Comparison of ENCODE assay signal across 18 cellular contexts in genomic region chr2:241363316-241363879, GRCh38. TPM values are rescaled to one million over a fixed set of nuclear protein-coding genes. Genes with fewer than 3 reads are reported as not detected.
DNase-seq lines count a peak whose midpoint lies in the region; ATAC-seq and TF ChIP-seq lines count a peak whose summit lies in the region.
"Had no signal": no experiment of that assay in that cellular context is flagged by ENCODE, and none has a peak within 500 bp of the region (broad histone marks: within the 10 kb centered on the region; RNA-seq: fewer than 3 reads in every experiment).

No MANE protein-coding gene starts in this region.

- no peaks in the 10 kb centered on the region for H3K9me3 ChIP-seq in OCI-LY3 (ENCODE audit: insufficient read depth, low read length)
- no peaks in the 10 kb centered on the region for H3K9me3 ChIP-seq in psoas muscle
- H3K9me3 ChIP-seq: left ventricle myocardium inferior had no signal

- H3K79me2 ChIP-seq in OCI-LY3 (ENCODE audit: low read length), result peaks cover 94% of the 10 kb centered on the region

- DNase-seq in COLO668 (lab: John Stamatoyannopoulos, UW; ENCODE audit: unreplicated experiment) (peak; percentile 16), glomerular visceral epithelial cell (ENCODE audit: extremely low spot score) (peak; percentile 40), psoas muscle (peak; percentile 19 to 62), DMS79 treated with DMSO at 0.1 percent for 48 hours (lab: John Stamatoyannopoulos, UW) (no peak), EL (no peak)
- DNase-seq in activated naive CD4-positive, alpha-beta T cell (lab: John Stamatoyannopoulos, UW), result no peak
- DNase-seq: activated B cell treated with CpG ODN at 0.5 μM for 24 hours; activated naive CD4-positive, alpha-beta T cell treated with anti-CD3 and anti-CD28 coated beads, Interleukin-2, amount 50 U/mL, for 16 hours; left ventricle myocardium inferior; NCI-H1436; NCI-H510A; nephron progenitor cell; PC-9; stimulated activated CD4-positive, alpha-beta T cell treated with anti-CD3 and anti-CD28 coated beads, Interleukin-12 subunit alpha, Interleukin-12 subunit beta, amount 100 ng/mL, for 4 hours had no signal

- intact Hi-C loops in psoas muscle (cut with DNase I), result loop anchor here in 1 of 2 donors (10.0 kb wide), 1 partner anchor 271 kb away; the partner anchor contains the start of genes ATG4B and THAP4

- H3K27ac ChIP-seq in OCI-LY3 (ENCODE audit: low read length) (no peak overlapping the region), psoas muscle (peak overlapping the region; percentile 62)
- H3K27ac ChIP-seq: cardiac muscle cell, KMS-11, left ventricle myocardium inferior, PC-9 had no signal

- TF ChIP-seq CTCF in OCI-LY3 (IDR thresholded peaks at IDR 0.05; ENCODE audit: low read depth, low read length), result no peak
- no peak for TF ChIP-seq CTCF in psoas muscle (IDR thresholded peaks at IDR 0.05)

- H2AFZ ChIP-seq in OCI-LY3 (ENCODE audit: low read depth, low read length), result no peak overlapping the region
- H2AFZ ChIP-seq: PC-9 had no signal

- peaks cover 4% of the 10 kb centered on the region for H3K36me3 ChIP-seq in OCI-LY3 (replicated peaks; ENCODE audit: low read depth, low read length)
- no peaks in the 10 kb centered on the region for H3K36me3 ChIP-seq in psoas muscle (ENCODE audit: insufficient read depth in 1 of 2, low read depth in 1 of 2)
- H3K36me3 ChIP-seq: cardiac muscle cell, left ventricle myocardium inferior had no signal

- ATAC-seq in psoas muscle (peak; percentile 82 to 91 (median 90)), HG02588 (IDR thresholded peaks at IDR 0.05; ENCODE audit: unreplicated experiment) (no peak)

- H3K4me3 ChIP-seq in OCI-LY3 (ENCODE audit: low read length) (no peak overlapping the region), psoas muscle (peak overlapping the region; percentile 51)
- H3K4me3 ChIP-seq: cardiac muscle cell, left ventricle myocardium inferior, PC-9 had no signal

- 23 to 35% (median 33%) methylated on average over 8 of the region's 8 CpGs for WGBS in psoas muscle, 3 donors

- no peaks in the 10 kb centered on the region for H3K27me3 ChIP-seq in OCI-LY3 (ENCODE audit: low read depth, low read length)
- H3K27me3 ChIP-seq in psoas muscle (ENCODE audit: insufficient read depth in 3 of 3, low read length in 2 of 3), result no peaks in the 10 kb centered on the region
- H3K27me3 ChIP-seq: cardiac muscle cell had no signal

- H3K9ac ChIP-seq in OCI-LY3 (ENCODE audit: low read length), result no peak overlapping the region
- H3K9ac ChIP-seq: KMS-11 had no signal

- H3K4me1 ChIP-seq in OCI-LY3 (ENCODE audit: low read length) (peaks cover 52% of the 10 kb centered on the region), psoas muscle (peaks cover 24% of the 10 kb centered on the region)

- H4K20me1 ChIP-seq in OCI-LY3 (ENCODE audit: insufficient read depth, low read length), result peaks cover 69% of the 10 kb centered on the region

- peak overlapping the region; percentile 3; the same call in 1 of the 2 replicates for H3K4me2 ChIP-seq in OCI-LY3 (ENCODE audit: low read length)
- H3K4me2 ChIP-seq: KMS-11, PC-9 had no signal

RNA-seq across cellular contexts. Expression of gene FARP2, which starts 7.3 kb away (rescaled TPM):
- 10 to 100 TPM; 17.4 to 18.4 (median 17.7) TPM for total RNA-seq in psoas muscle
- polyA plus RNA-seq in psoas muscle, result 1 to 10 TPM; 5.8 to 8.4 (median 6.0) TPM

RNA-seq across cellular contexts. Expression of gene SEPTIN2, which starts 47.7 kb away (rescaled TPM):
- total RNA-seq in psoas muscle, result 100 to 1,000 TPM in 3 of 4 donors, 10 to 100 TPM in 1; 86.4 to 161 (median 126) TPM
- polyA plus RNA-seq in psoas muscle, result 100 to 1,000 TPM in 1 of 3 donors, 10 to 100 TPM in 2; 68.8 to 122 (median 90.0) TPM

RNA-seq across cellular contexts. Expression of gene HDLBP, which starts 47.9 kb away (rescaled TPM):
- 100 to 1,000 TPM; 349 to 526 (median 469) TPM for total RNA-seq in psoas muscle
- 100 to 1,000 TPM; 264 to 421 (median 283) TPM for polyA plus RNA-seq in psoas muscle

Comparison
In these comparisons a context has a peak if more than half of its experiments do, and no peak if none do; other contexts are left out.
1. DNase-seq: peak in COLO668 (single experiment), glomerular visceral epithelial cell (single experiment) and psoas muscle (2 of 2); none in activated naive CD4-positive, alpha-beta T cell (0 of 4), DMS79 treated with DMSO at 0.1 percent for 48 hours (single experiment) and EL (single experiment).